26 cellular contexts compared by ENCODE assay signal in the genomic region with DNA sequence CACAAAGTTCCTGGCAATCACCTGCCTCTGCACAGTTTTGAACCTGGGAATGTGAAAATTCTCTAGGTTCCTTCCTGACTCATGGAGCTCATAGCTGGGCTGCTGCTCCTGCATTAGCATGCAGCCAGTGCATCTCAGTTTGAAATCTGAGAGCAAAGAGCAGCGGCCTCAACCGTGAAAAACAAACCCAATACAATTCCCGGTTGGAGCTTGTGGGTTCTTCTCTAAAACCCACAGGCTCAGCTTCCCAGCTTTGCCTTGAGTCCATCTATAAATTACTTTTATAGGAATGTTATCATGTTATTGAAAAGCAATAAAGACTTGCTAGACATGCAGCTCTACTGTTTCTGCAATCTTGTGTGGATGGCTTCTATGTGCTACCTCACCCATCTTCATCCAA.
"Had no signal": no experiment of that assay in that cellular context is flagged by ENCODE, and none has a peak within 500 bp of the region (broad histone marks: within the 10 kb centered on the region; RNA-seq: fewer than 3 reads in every experiment).

No MANE protein-coding gene starts in this region.

- H3K4me2 ChIP-seq: SK-N-SH had no signal

- H3K36me3 ChIP-seq: adrenal gland, brain microvascular endothelial cell, cardiac muscle cell, MG63, SJCRH30 had no signal

- H3K9me3 ChIP-seq: adrenal gland, SJCRH30 had no signal

- H3K9ac ChIP-seq: SK-N-SH had no signal

- H3K4me3 ChIP-seq: adrenal gland, cardiac muscle cell, MG63, SJCRH30 had no signal

- H3K4me1 ChIP-seq: adrenal gland had no signal

- DNase-seq: activated CD4-positive, alpha-beta T cell treated with anti-CD3 and anti-CD28 coated beads for 4 hours; activated CD8-positive, alpha-beta memory T cell treated with anti-CD3 and anti-CD28 coated beads, Interleukin-2, amount 50 U/mL, for 4 hours; activated CD8-positive, alpha-beta T cell treated with anti-CD3 and anti-CD28 coated beads for 36 hours; activated naive CD4-positive, alpha-beta T cell treated with anti-CD3 and anti-CD28 coated beads, Interleukin-2, amount 50 U/mL, for 16 hours; activated naive CD8-positive, alpha-beta T cell treated with anti-CD3 and anti-CD28 coated beads, Interleukin-2, amount 10 ng/mL, durations not matched to agents 7 days and 5 days; activated T-cell treated with anti-CD3 and anti-CD28 coated beads, Interleukin-2, amount 50 U/mL, for 72 hours; adrenal gland; anterior cingulate cortex; brain microvascular endothelial cell; KG1; MG63; MV-4-11; NCI-H1092 treated with DMSO at 0.1 percent for 48 hours; NCI-H1417 treated with DMSO at 0.1 percent for 48 hours; NCI-H1694; NCI-H2029; NCI-H2107; NCI-H2171 treated with DMSO at 0.1 percent for 48 hours; NCI-H226; NCI-H526 treated with DMSO at 0.1 percent for 48 hours; NCI-H82; RPMI8226; SJCRH30; SK-N-SH; T-helper 1 cell had no signal

- H3K27ac ChIP-seq: adrenal gland, brain microvascular endothelial cell, SJCRH30 had no signal

- H3K27me3 ChIP-seq: adrenal gland, cardiac muscle cell, MG63, SJCRH30 had no signal
